ENCODE assay signal across 24 cellular contexts in the genomic region with DNA sequence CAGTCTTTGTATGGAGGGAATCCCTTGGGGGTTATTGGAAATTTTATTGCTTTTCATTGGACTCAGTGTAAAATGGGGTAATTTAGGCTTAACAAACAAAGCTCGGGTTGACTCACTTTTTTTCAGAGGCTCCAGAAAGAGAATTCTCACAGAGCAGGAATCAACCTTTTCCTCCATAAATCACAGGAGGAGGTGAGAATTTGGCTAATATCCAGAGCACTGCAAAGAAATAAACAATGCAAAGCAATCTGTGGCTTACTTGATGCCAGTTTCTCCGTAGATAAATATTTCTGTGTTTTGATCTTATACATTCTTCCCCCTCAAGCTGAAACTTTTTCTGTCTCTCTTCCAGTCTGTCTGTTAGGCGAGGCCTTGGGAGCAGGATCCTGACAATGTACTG.
DNase-seq lines count a peak whose midpoint lies in the region; TF ChIP-seq lines count a peak whose summit lies in the region.
"Had no signal": no experiment of that assay in that cellular context is flagged by ENCODE, and none has a peak within 500 bp of the region (broad histone marks: within the 10 kb centered on the region; RNA-seq: fewer than 3 reads in every experiment).

No MANE protein-coding gene starts in this region.

- peaks cover 4% of the 10 kb centered on the region for H3K36me3 Mint-ChIP-seq in activated T-helper 1 cell treated with anti-CD3 and anti-CD28 coated beads, Interleukin-12 subunit alpha, Interleukin-12 subunit beta, Interleukin-2, Interleukin-4 antibody, amounts not matched to agents 30 ng/mL and 10 ng/mL and 1 ng/mL, durations not matched to agents 14 hours and 24 hours and 36 hours (ENCODE audit: low read depth)
- H3K36me3 Mint-ChIP-seq in neural progenitor cell: no peaks in the 10 kb centered on the region

- H3K79me2 ChIP-seq in neural progenitor cell (ENCODE audit: low read depth) (no peaks in the 10 kb centered on the region), Karpas-422 (ENCODE audit: low read length) (no peaks in the 10 kb centered on the region)

- TF ChIP-seq CTCF in A673 (conservative IDR thresholded peaks at IDR 0.05; ENCODE audit: low read depth, low read length) (no peak), neural progenitor cell (IDR thresholded peaks at IDR 0.05) (no peak)

- peak overlapping the region; percentile 79 for H3K27ac ChIP-seq in A673 (ENCODE audit: low read depth, low read length, poor library complexity, severe bottlenecking)
- H3K27ac ChIP-seq in neural progenitor cell: no peak overlapping the region
- no peak overlapping the region for H3K27ac ChIP-seq in Karpas-422 (ENCODE audit: low read length)
- H3K27ac ChIP-seq: colonic mucosa, thyroid gland had no signal

- CTCF ChIA-PET in A673 (lab: Charles Lee): interaction anchor here (0.7 to 0.9 kb wide), 2 partner anchors 38 to 400 kb away, joined by 4 to 5 read pairs; no protein-coding TSS in a partner anchor

- H3K4me1 ChIP-seq in A673 (ENCODE audit: insufficient read depth, low read length, poor library complexity, severe bottlenecking): peaks cover 42% of the 10 kb centered on the region
- peaks cover 24% of the 10 kb centered on the region for H3K4me1 ChIP-seq in neural progenitor cell
- H3K4me1 ChIP-seq in Karpas-422 (ENCODE audit: low read length): no peaks in the 10 kb centered on the region
- H3K4me1 ChIP-seq: colonic mucosa, thyroid gland had no signal

- no peaks in the 10 kb centered on the region for H3K9me3 ChIP-seq in A673 (ENCODE audit: low read depth, low read length, poor library complexity, severe bottlenecking)
- no peaks in the 10 kb centered on the region for H3K9me3 ChIP-seq in neural progenitor cell (ENCODE audit: low read depth)
- peaks cover 9% of the 10 kb centered on the region for H3K9me3 ChIP-seq in Karpas-422 (ENCODE audit: low read length)
- H3K9me3 ChIP-seq: adrenal gland, breast epithelium, colonic mucosa, esophagus muscularis mucosa, thyroid gland had no signal

- no TSS peak for BruUV-seq in A673 (replicated peaks; lab: Mats Ljungman, UMichigan)

- no peaks in the 10 kb centered on the region for H3K9me2 ChIP-seq in Karpas-422 (replicated peaks; ENCODE audit: insufficient read depth, low read length)

- no peaks in the 10 kb centered on the region for H3F3A ChIP-seq in neural progenitor cell (ENCODE audit: low read depth)

- H3K36me3 ChIP-seq in A673 (ENCODE audit: insufficient read depth, low read length, poor library complexity, severe bottlenecking) (no peaks in the 10 kb centered on the region), neural progenitor cell (no peaks in the 10 kb centered on the region), Karpas-422 (ENCODE audit: insufficient read depth, low read length) (no peaks in the 10 kb centered on the region)
- H3K36me3 ChIP-seq: adrenal gland, breast epithelium, colonic mucosa, esophagus muscularis mucosa, thyroid gland had no signal

- DNase-seq in NCI-H748 (lab: John Stamatoyannopoulos, UW; ENCODE audit: unreplicated experiment): peak; percentile 6
- no peak for DNase-seq in NCI-H748 treated with DMSO at 0.1 percent for 48 hours (lab: John Stamatoyannopoulos, UW)
- DNase-seq in A673 (ENCODE audit: low spot score): peak; percentile 75
- DNase-seq in activated T-helper 1 cell treated with anti-CD3 and anti-CD28 coated beads, Interleukin-12 subunit alpha, Interleukin-12 subunit beta, Interleukin-2, Interleukin-4 antibody, amounts not matched to agents 30 ng/mL and 10 ng/mL and 1 ng/mL, durations not matched to agents 14 hours and 24 hours and 36 hours (ENCODE audit: low spot score): no peak
- DNase-seq in neural progenitor cell (ENCODE audit: low spot score): no peak
- no peak for DNase-seq in stimulated activated CD4-positive, alpha-beta T cell treated with anti-CD3 and anti-CD28 coated beads, Interleukin-15, amount 100 ng/mL, for 24 hours
- DNase-seq in GDM1 (lab: John Stamatoyannopoulos, UW): no peak
- DNase-seq in Karpas-422: no peak
- DNase-seq: colonic mucosa; DMS79; effector memory CD8-positive, alpha-beta T cell; foreskin melanocyte; GOT3; left cardiac atrium; MM.1S; NCI-H1417 treated with DMSO at 0.1 percent for 48 hours; occipital lobe; RPMI8226; stimulated activated CD4-positive, alpha-beta T cell treated with anti-CD3 and anti-CD28 coated beads, Interleukin-4, amount 100 ng/mL, for 4 hours; thyroid gland had no signal

- H3K9ac ChIP-seq in neural progenitor cell (no peak overlapping the region), Karpas-422 (ENCODE audit: low read length) (no peak overlapping the region)

- peak overlapping the region; percentile 75 for H3K27ac Mint-ChIP-seq in activated T-helper 1 cell treated with anti-CD3 and anti-CD28 coated beads, Interleukin-12 subunit alpha, Interleukin-12 subunit beta, Interleukin-2, Interleukin-4 antibody, amounts not matched to agents 30 ng/mL and 10 ng/mL and 1 ng/mL, durations not matched to agents 14 hours and 24 hours and 36 hours
- H3K27ac Mint-ChIP-seq in neural progenitor cell: no peak overlapping the region
- H3K27ac Mint-ChIP-seq: effector memory CD8-positive, alpha-beta T cell had no signal

- H3K27me3 Mint-ChIP-seq in activated T-helper 1 cell treated with anti-CD3 and anti-CD28 coated beads, Interleukin-12 subunit alpha, Interleukin-12 subunit beta, Interleukin-2, Interleukin-4 antibody, amounts not matched to agents 30 ng/mL and 10 ng/mL and 1 ng/mL, durations not matched to agents 14 hours and 24 hours and 36 hours (ENCODE audit: insufficient read depth): no peaks in the 10 kb centered on the region
- H3K27me3 Mint-ChIP-seq in neural progenitor cell (ENCODE audit: insufficient read depth, low read depth): no peaks in the 10 kb centered on the region

- H2AFZ ChIP-seq in neural progenitor cell (replicated peaks): no peak overlapping the region
- no peak overlapping the region for H2AFZ ChIP-seq in Karpas-422 (ENCODE audit: low read length)

- H3K4me2 ChIP-seq in neural progenitor cell (peak overlapping the region; percentile 24), Karpas-422 (ENCODE audit: low read depth, low read length, poor library complexity, severe bottlenecking) (no peak overlapping the region)

- no peaks in the 10 kb centered on the region for H3K27me3 ChIP-seq in A673 (replicated peaks; ENCODE audit: insufficient read depth, low read depth, low read length, poor library complexity)
- no peaks in the 10 kb centered on the region for H3K27me3 ChIP-seq in neural progenitor cell
- no peaks in the 10 kb centered on the region for H3K27me3 ChIP-seq in Karpas-422 (ENCODE audit: low read length)
- H3K27me3 ChIP-seq: adrenal gland, breast epithelium, colonic mucosa, esophagus muscularis mucosa, thyroid gland had no signal

- intact Hi-C loops in A673 (cut with micrococcal nuclease; ENCODE audit: unreplicated experiment): loop anchor here (1.0 to 10.0 kb wide), 3 partner anchors 176 to 796 kb away; partner anchors contain the start of gene TSHZ2
- intact Hi-C loops in activated T-helper 1 cell treated with anti-CD3 and anti-CD28 coated beads, Interleukin-12 subunit alpha, Interleukin-12 subunit beta, Interleukin-2, Interleukin-4 antibody, amounts not matched to agents 30 ng/mL and 10 ng/mL and 1 ng/mL, durations not matched to agents 14 hours and 24 hours and 36 hours (cut with micrococcal nuclease): loop anchor here (5.0 kb wide), 2 partner anchors 736 to 841 kb away; no protein-coding TSS in a partner anchor

- H3K9me3 Mint-ChIP-seq in activated T-helper 1 cell treated with anti-CD3 and anti-CD28 coated beads, Interleukin-12 subunit alpha, Interleukin-12 subunit beta, Interleukin-2, Interleukin-4 antibody, amounts not matched to agents 30 ng/mL and 10 ng/mL and 1 ng/mL, durations not matched to agents 14 hours and 24 hours and 36 hours: no peaks in the 10 kb centered on the region
- no peaks in the 10 kb centered on the region for H3K9me3 Mint-ChIP-seq in neural progenitor cell
- H3K9me3 Mint-ChIP-seq: effector memory CD8-positive, alpha-beta T cell had no signal

- POLR2A ChIA-PET in A673 (lab: Charles Lee; ENCODE audit: low non-redundant PET): interaction anchor here (0.6 kb wide), 1 partner anchor 581 kb away, joined by 4 read pairs; no protein-coding TSS in a partner anchor

- H3K4me3 ChIP-seq in A673 (ENCODE audit: low read depth, low read length, poor library complexity, severe bottlenecking) (peak overlapping the region; percentile 18), neural progenitor cell (no peak overlapping the region), Karpas-422 (ENCODE audit: low read length) (no peak overlapping the region)
- H3K4me3 ChIP-seq: adrenal gland, colonic mucosa, esophagus muscularis mucosa, K562, thyroid gland had no signal

- H4K20me1 ChIP-seq in neural progenitor cell (ENCODE audit: low read depth): no peaks in the 10 kb centered on the region
- H4K20me1 ChIP-seq in Karpas-422 (ENCODE audit: insufficient read depth, low read depth, low read length): no peaks in the 10 kb centered on the region

- peaks cover 59% of the 10 kb centered on the region for H3K4me1 Mint-ChIP-seq in activated T-helper 1 cell treated with anti-CD3 and anti-CD28 coated beads, Interleukin-12 subunit alpha, Interleukin-12 subunit beta, Interleukin-2, Interleukin-4 antibody, amounts not matched to agents 30 ng/mL and 10 ng/mL and 1 ng/mL, durations not matched to agents 14 hours and 24 hours and 36 hours (ENCODE audit: low read depth)
- peaks cover 19% of the 10 kb centered on the region for H3K4me1 Mint-ChIP-seq in neural progenitor cell

- H3K4me3 Mint-ChIP-seq in activated T-helper 1 cell treated with anti-CD3 and anti-CD28 coated beads, Interleukin-12 subunit alpha, Interleukin-12 subunit beta, Interleukin-2, Interleukin-4 antibody, amounts not matched to agents 30 ng/mL and 10 ng/mL and 1 ng/mL, durations not matched to agents 14 hours and 24 hours and 36 hours: peak overlapping the region; percentile 45
- no peak overlapping the region for H3K4me3 Mint-ChIP-seq in neural progenitor cell
- H3K4me3 Mint-ChIP-seq: effector memory CD8-positive, alpha-beta T cell had no signal

Comparison
In these comparisons a context has a peak if more than half of its experiments do, and no peak if none do; other contexts are left out.
1. DNase-seq: peak in NCI-H748 (single experiment) and A673 (single experiment); none in NCI-H748 treated with DMSO at 0.1 percent for 48 hours (single experiment), activated T-helper 1 cell treated with anti-CD3 and anti-CD28 coated beads, Interleukin-12 subunit alpha, Interleukin-12 subunit beta, Interleukin-2, Interleukin-4 antibody, amounts not matched to agents 30 ng/mL and 10 ng/mL and 1 ng/mL, durations not matched to agents 14 hours and 24 hours and 36 hours (single experiment), neural progenitor cell (single experiment), stimulated activated CD4-positive, alpha-beta T cell treated with anti-CD3 and anti-CD28 coated beads, Interleukin-15, amount 100 ng/mL, for 24 hours (single experiment), GDM1 (single experiment) and Karpas-422 (single experiment).